In genomic region chr5:157464518-157465171, GRCh38 we compare ENCODE assay signal across 9 cellular contexts. TPM values are rescaled to one million over a fixed set of nuclear protein-coding genes. Genes with fewer than 3 reads are reported as not detected.
A peak's percentile ranks its signal among the peaks of the same experiment; 100 is the strongest.
DNase-seq lines count a peak whose midpoint lies in the region; ATAC-seq and TF ChIP-seq lines count a peak whose summit lies in the region.
"Had no signal": no experiment of that assay in that cellular context is flagged by ENCODE, and none has a peak within 500 bp of the region (broad histone marks: within the 10 kb centered on the region; RNA-seq: fewer than 3 reads in every experiment).

No MANE protein-coding gene starts in this region.

- H3K9me3 Mint-ChIP-seq in activated CD4-positive, alpha-beta T cell treated with anti-CD3 and anti-CD28 coated beads, Interleukin-2, amount 10 ng/mL, durations not matched to agents 24 days and 14 days: no peaks in the 10 kb centered on the region

- no peak overlapping the region for H3K9ac ChIP-seq in skeletal muscle tissue (ENCODE audit: low read depth in 1 of 3, low read length in 3 of 3)

- WGBS in esophagus squamous epithelium, 2 donors: 11 to 14% methylated on average over 4 of the region's 4 CpGs

- peaks cover 40% of the 10 kb centered on the region for H3K4me1 Mint-ChIP-seq in activated CD4-positive, alpha-beta T cell treated with anti-CD3 and anti-CD28 coated beads, Interleukin-2, amount 10 ng/mL, durations not matched to agents 24 days and 14 days

- H3K36me3 Mint-ChIP-seq in activated CD4-positive, alpha-beta T cell treated with anti-CD3 and anti-CD28 coated beads, Interleukin-2, amount 10 ng/mL, durations not matched to agents 24 days and 14 days (ENCODE audit: low read depth): peaks cover 31% of the 10 kb centered on the region

- H3K36me3 ChIP-seq in BJ (ENCODE audit: control insufficient read depth, insufficient read depth, low read length) (no peaks in the 10 kb centered on the region), esophagus squamous epithelium (peaks cover 0 to 27% (median 0%) of the 10 kb centered on the region in 3 donors), skeletal muscle tissue (ENCODE audit: control insufficient read depth in 3 of 3, insufficient read depth in 3 of 3, low read length in 3 of 3) (no peaks in the 10 kb centered on the region)

- no peaks in the 10 kb centered on the region for H3K9me3 ChIP-seq in esophagus squamous epithelium
- H3K9me3 ChIP-seq in skeletal muscle tissue (ENCODE audit: control insufficient read depth in 3 of 3, low read length in 3 of 3): no peaks in the 10 kb centered on the region

- H3K4me1 ChIP-seq in esophagus squamous epithelium (peaks cover 17 to 56% (median 35%) of the 10 kb centered on the region in 3 donors), skeletal muscle tissue (ENCODE audit: control insufficient read depth in 3 of 3, insufficient read depth in 3 of 3, low read length in 3 of 3) (peaks cover 8 to 18% (median 10%) of the 10 kb centered on the region in 3 donors)

- H3K4me3 Mint-ChIP-seq in activated CD4-positive, alpha-beta T cell treated with anti-CD3 and anti-CD28 coated beads, Interleukin-2, amount 10 ng/mL, durations not matched to agents 24 days and 14 days: peak overlapping the region; percentile 0

- ATAC-seq in GM19467 (IDR thresholded peaks at IDR 0.05; ENCODE audit: unreplicated experiment) (peak; percentile 54), HG03457 (IDR thresholded peaks at IDR 0.05; ENCODE audit: unreplicated experiment) (peak; percentile 61)

- H3K27me3 Mint-ChIP-seq in activated CD4-positive, alpha-beta T cell treated with anti-CD3 and anti-CD28 coated beads, Interleukin-2, amount 10 ng/mL, durations not matched to agents 24 days and 14 days: peaks cover 17% of the 10 kb centered on the region

- H3K27me3 ChIP-seq in BJ (ENCODE audit: control insufficient read depth, insufficient read depth, low read length) (no peaks in the 10 kb centered on the region), esophagus squamous epithelium (peaks cover 0 to 13% (median 0%) of the 10 kb centered on the region in 4 donors), skeletal muscle tissue (ENCODE audit: control insufficient read depth in 3 of 3, insufficient read depth in 3 of 3, low read length in 3 of 3) (peaks cover 7 to 29% (median 17%) of the 10 kb centered on the region in 3 donors)

- peak overlapping the region; percentile 61 to 81 (median 73) for H3K27ac ChIP-seq in esophagus squamous epithelium
- peak overlapping the region; percentile 41 for H3K27ac ChIP-seq in skeletal muscle tissue (ENCODE audit: low read depth, low read length)

- TF ChIP-seq CTCF in BJ (IDR thresholded peaks at IDR 0.05; ENCODE audit: insufficient read depth, low read depth, low read length): no peak
- no peak for TF ChIP-seq CTCF in esophagus squamous epithelium (IDR thresholded peaks at IDR 0.05)

- intact Hi-C loops in activated CD4-positive, alpha-beta T cell treated with anti-CD3 and anti-CD28 coated beads, Interleukin-2, amount 10 ng/mL, durations not matched to agents 24 days and 14 days (cut with micrococcal nuclease): loop anchor here (1.0 to 10.0 kb wide), 6 partner anchors 32 to 440 kb away; partner anchors contain the start of genes MED7 and THG1L
- intact Hi-C loops in esophagus squamous epithelium (cut with DNase I): no loop called here

- no peak for TF ChIP-seq POLR2A in esophagus squamous epithelium (IDR thresholded peaks at IDR 0.05)

- H3K27ac Mint-ChIP-seq in activated CD4-positive, alpha-beta T cell treated with anti-CD3 and anti-CD28 coated beads, Interleukin-2, amount 10 ng/mL, durations not matched to agents 24 days and 14 days: peak overlapping the region; percentile 80

- peak; percentile 90 for DNase-seq in BJ (ENCODE audit: low read depth)
- peak; percentile 83 for DNase-seq in activated CD4-positive, alpha-beta T cell treated with anti-CD3 and anti-CD28 coated beads, Interleukin-2, amount 10 ng/mL, durations not matched to agents 24 days and 14 days
- DNase-seq in esophagus squamous epithelium (lab: John Stamatoyannopoulos, UW): no peak
- no peak for DNase-seq in DMS153 (lab: John Stamatoyannopoulos, UW)
- DNase-seq in epidermal melanocyte (ENCODE audit: insufficient read length, low spot score): no peak

- H3K4me3 ChIP-seq in BJ (ENCODE audit: low read depth, low read length): no peak overlapping the region
- H3K4me3 ChIP-seq in esophagus squamous epithelium: peak overlapping the region in 1 of 4 donors; percentile 9
- no peak overlapping the region for H3K4me3 ChIP-seq in skeletal muscle tissue (ENCODE audit: low read length in 3 of 3)

- CTCF ChIA-PET in BJ (lab: Yijun Ruan, JAX): interaction anchor here (1.0 to 2.2 kb wide), 7 partner anchors 9 to 279 kb away, joined by 3 to 6 read pairs (median 4); no protein-coding TSS in a partner anchor

- POLR2A ChIA-PET in BJ (lab: Charles Lee): interaction anchor here (0.6 kb wide), 1 partner anchor 16 kb away, joined by 5 read pairs; no protein-coding TSS in a partner anchor

RNA-seq across cellular contexts. Expression of gene NIPAL4, which starts 4.6 kb away (rescaled TPM):
- polyA plus RNA-seq in BJ (2011; rRNA removed): 2.2 and 4.4 TPM in 2 replicates
- 2.5 and 3.2 TPM in 2 replicates for polyA minus RNA-seq in BJ (2011; rRNA and poly(A)+ RNA removed)
- total RNA-seq in activated CD4-positive, alpha-beta T cell treated with anti-CD3 and anti-CD28 coated beads, Interleukin-2, amount 10 ng/mL, durations not matched to agents 24 days and 14 days: 2.2 and 2.7 TPM in 2 replicates
- total RNA-seq in esophagus squamous epithelium (10 to 100 TPM; 13.2 to 33.7 (median 17.8) TPM), skeletal muscle tissue (under 0.01 TPM)
- total RNA-seq: lung microvascular endothelial cell had no signal

Comparison
In these comparisons a context has a peak if more than half of its experiments do, and no peak if none do; other contexts are left out.
1. DNase-seq: peak in BJ (single experiment) and activated CD4-positive, alpha-beta T cell treated with anti-CD3 and anti-CD28 coated beads, Interleukin-2, amount 10 ng/mL, durations not matched to agents 24 days and 14 days (single experiment); none in esophagus squamous epithelium (single experiment), DMS153 (single experiment) and epidermal melanocyte (single experiment).